16 cellular contexts compared by ENCODE assay signal in genomic region chr19:46385636-46386035, GRCh38. TPM values are rescaled to one million over a fixed set of nuclear protein-coding genes. Genes with fewer than 3 reads are reported as not detected.
"Had no signal": no experiment of that assay in that cellular context is flagged by ENCODE, and none has a peak within 500 bp of the region (broad histone marks: within the 10 kb centered on the region; RNA-seq: fewer than 3 reads in every experiment).

No MANE protein-coding gene starts in this region.

- DNase-seq: activated CD4-positive, alpha-beta T cell treated with anti-CD3 and anti-CD28 coated beads for 36 hours; activated CD8-positive, alpha-beta T cell treated with anti-CD3 and anti-CD28 coated beads, Interleukin-2, amount 10 ng/mL, durations not matched to agents 7 days and 5 days; activated effector memory CD4-positive, alpha-beta T cell treated with Interleukin-2 at 50 U/mL for 16 hours; effector memory CD4-positive, alpha-beta T cell; gastrocnemius medialis; kidney glomerular epithelial cell; naive thymus-derived CD4-positive, alpha-beta T cell; SW 1271 had no signal

- ATAC-seq: activated CD4-positive, alpha-beta T cell treated with anti-CD3 and anti-CD28 coated beads for 36 hours; activated CD8-positive, alpha-beta T cell treated with anti-CD3 and anti-CD28 coated beads, Interleukin-2, amount 10 ng/mL, durations not matched to agents 7 days and 5 days; gastrocnemius medialis; naive thymus-derived CD4-positive, alpha-beta T cell; stimulated activated memory B cell treated with anti-CD40 and anti-IgM and Interleukin-4, amounts not matched to agents 10 μg/mL and 1 μg/mL and 100 μg/mL, for 72 hours had no signal

- H3K9me3 ChIP-seq: gastrocnemius medialis had no signal

- H3K27ac ChIP-seq: epithelial cell of prostate, gastrocnemius medialis, hepatocyte had no signal

- H3K4me3 Mint-ChIP-seq: activated CD4-positive, alpha-beta T cell treated with anti-CD3 and anti-CD28 coated beads for 36 hours; activated CD8-positive, alpha-beta T cell treated with anti-CD3 and anti-CD28 coated beads, Interleukin-2, amount 10 ng/mL, durations not matched to agents 7 days and 5 days; naive thymus-derived CD4-positive, alpha-beta T cell; stimulated activated memory B cell treated with anti-CD40 and anti-IgM and Interleukin-4, amounts not matched to agents 10 μg/mL and 1 μg/mL and 100 μg/mL, for 72 hours; type B pancreatic cell had no signal

- H3K27me3 ChIP-seq: gastrocnemius medialis, hepatocyte had no signal

- H3K9me3 Mint-ChIP-seq: type B pancreatic cell had no signal

- H3K4me1 Mint-ChIP-seq: activated CD4-positive, alpha-beta T cell treated with anti-CD3 and anti-CD28 coated beads for 36 hours had no signal

- H3K4me3 ChIP-seq: gastrocnemius medialis, hepatocyte, lung, smooth muscle cell had no signal

- H3K27ac Mint-ChIP-seq: activated CD4-positive, alpha-beta T cell treated with anti-CD3 and anti-CD28 coated beads for 36 hours; stimulated activated memory B cell treated with anti-CD40 and anti-IgM and Interleukin-4, amounts not matched to agents 10 μg/mL and 1 μg/mL and 100 μg/mL, for 72 hours; type B pancreatic cell had no signal

- H3K27me3 Mint-ChIP-seq: activated CD4-positive, alpha-beta T cell treated with anti-CD3 and anti-CD28 coated beads for 36 hours; naive thymus-derived CD4-positive, alpha-beta T cell; stimulated activated memory B cell treated with anti-CD40 and anti-IgM and Interleukin-4, amounts not matched to agents 10 μg/mL and 1 μg/mL and 100 μg/mL, for 72 hours; type B pancreatic cell had no signal

RNA-seq across cellular contexts. Expression of gene CCDC8, which starts 27.7 kb away (rescaled TPM):
- total RNA-seq: activated CD4-positive, alpha-beta T cell treated with anti-CD3 and anti-CD28 coated beads for 36 hours; activated CD8-positive, alpha-beta T cell treated with anti-CD3 and anti-CD28 coated beads, Interleukin-2, amount 10 ng/mL, durations not matched to agents 7 days and 5 days; mononuclear cell; naive thymus-derived CD4-positive, alpha-beta T cell had no signal

RNA-seq across cellular contexts. Expression of gene PNMA8C, which starts 43.1 kb away (rescaled TPM):
- total RNA-seq: activated CD4-positive, alpha-beta T cell treated with anti-CD3 and anti-CD28 coated beads for 36 hours; gastrocnemius medialis; mononuclear cell; naive thymus-derived CD4-positive, alpha-beta T cell; smooth muscle cell; subcutaneous adipose tissue had no signal
